ENCODE assay signal across 15 cellular contexts in genomic region chr2:102337481-102338386, GRCh38. TPM values are rescaled to one million over a fixed set of nuclear protein-coding genes. Genes with fewer than 3 reads are reported as not detected.
DNase-seq lines count a peak whose midpoint lies in the region; ATAC-seq and TF ChIP-seq lines count a peak whose summit lies in the region.
"Had no signal": no experiment of that assay in that cellular context is flagged by ENCODE, and none has a peak within 500 bp of the region (broad histone marks: within the 10 kb centered on the region; RNA-seq: fewer than 3 reads in every experiment).

No MANE protein-coding gene starts in this region.

- TF ChIP-seq POLR2A in heart left ventricle (IDR thresholded peaks at IDR 0.05) (no peak), thyroid gland (IDR thresholded peaks at IDR 0.05) (no peak)

- H3K4me3 ChIP-seq in heart left ventricle (peak overlapping the region in 2 of 12 donors; percentile 27 to 29), RWPE2 (ENCODE audit: severe bottlenecking) (no peak overlapping the region), fibroblast of mammary gland (ENCODE audit: control insufficient read depth, low read depth, low read length) (no peak overlapping the region), thyroid gland (replicated peaks in 1 of 3) (no peak overlapping the region)
- H3K4me3 ChIP-seq: colonic mucosa, stomach had no signal

- H3K9me3 ChIP-seq in heart left ventricle (no peaks in the 10 kb centered on the region), RWPE2 (ENCODE audit: severe bottlenecking) (no peaks in the 10 kb centered on the region), thyroid gland (no peaks in the 10 kb centered on the region)
- H3K9me3 ChIP-seq: colonic mucosa, stomach had no signal

- H3K27me3 ChIP-seq in heart left ventricle (no peaks in the 10 kb centered on the region), RWPE2 (ENCODE audit: insufficient read depth, poor library complexity, severe bottlenecking) (no peaks in the 10 kb centered on the region), thyroid gland (no peaks in the 10 kb centered on the region)
- H3K27me3 ChIP-seq: colonic mucosa, stomach had no signal

- H3K27ac ChIP-seq in heart left ventricle (peak overlapping the region in 9 of 12 donors; percentile 2 to 75 (median 31)), RWPE2 (ENCODE audit: poor library complexity, severe bottlenecking) (peak overlapping the region; percentile 56), thyroid gland (peak overlapping the region in 2 of 3 donors; percentile 68 to 80)
- H3K27ac ChIP-seq: colonic mucosa, VCaP had no signal

- intact Hi-C loops in heart left ventricle (cut with DNase I): loop anchor here in 3 of 10 donors (5.0 to 10.0 kb wide), 4 partner anchors 35 to 315 kb away; no protein-coding TSS in a partner anchor
- intact Hi-C loops in Right ventricle myocardium inferior (cut with DNase I): no loop called here
- intact Hi-C loops in thyroid gland (cut with DNase I): no loop called here

- H3K36me3 ChIP-seq in heart left ventricle: no peaks in the 10 kb centered on the region
- H3K36me3 ChIP-seq in RWPE2 (ENCODE audit: low read depth): no peaks in the 10 kb centered on the region
- no peaks in the 10 kb centered on the region for H3K36me3 ChIP-seq in thyroid gland
- H3K36me3 ChIP-seq: colonic mucosa, stomach had no signal

- H3K4me1 ChIP-seq in heart left ventricle (peaks cover 0 to 27% (median 9%) of the 10 kb centered on the region in 12 donors), RWPE2 (ENCODE audit: insufficient read depth, poor library complexity, severe bottlenecking) (peaks cover 19% of the 10 kb centered on the region), thyroid gland (peaks cover 13 to 26% of the 10 kb centered on the region in 2 donors)
- H3K4me1 ChIP-seq: colonic mucosa had no signal

- WGBS in heart left ventricle, 4 donors: 67 to 81% (median 75%) methylated on average over 3 of the region's 3 CpGs
- 86 to 95% methylated on average over 3 of the region's 3 CpGs for WGBS in thyroid gland, 2 donors

- DNase-seq in heart left ventricle: no peak
- no peak for DNase-seq in Right ventricle myocardium inferior (ENCODE audit: missing footprints)
- DNase-seq in RWPE2 (ENCODE audit: low spot score): no peak
- peak; percentile 60 for DNase-seq in fibroblast of mammary gland (ENCODE audit: low read depth)
- DNase-seq in thyroid gland: no peak
- no peak for DNase-seq in left lobe of liver (ENCODE audit: low spot score)
- no peak for DNase-seq in NCI-H1092 (lab: John Stamatoyannopoulos, UW)
- DNase-seq in D341Med (ENCODE audit: low spot score): no peak
- DNase-seq: colonic mucosa, NCI-H146, NCI-H446, stomach had no signal

- TF ChIP-seq CTCF in heart left ventricle (IDR thresholded peaks at IDR 0.05): peak in 1 of 12 donors; percentile 7
- TF ChIP-seq CTCF in RWPE2 (IDR thresholded peaks at IDR 0.05; ENCODE audit: poor library complexity, severe bottlenecking): no peak
- TF ChIP-seq CTCF in fibroblast of mammary gland (conservative IDR thresholded peaks at IDR 0.05; ENCODE audit: control insufficient read depth, insufficient read depth, low read depth, low read length): no peak
- TF ChIP-seq CTCF in thyroid gland (IDR thresholded peaks at IDR 0.05): no peak

- ATAC-seq in heart left ventricle (peak in 1 of 4 donors; percentile 35), Right ventricle myocardium inferior (no peak), RWPE2 (ENCODE audit: low read depth) (no peak), left lobe of liver (no peak)
- ATAC-seq: esophagus mucosa, SK-N-SH treated with all-trans-retinoic acid at 6 μM for 48 hours had no signal

RNA-seq across cellular contexts. Expression of gene IL18R1, which starts 17.9 kb away (rescaled TPM):
- total RNA-seq in heart left ventricle (1 to 10 TPM in 6 of 9 donors, under 1 TPM in 3; 0.50 to 4.3 (median 1.8) TPM), Right ventricle myocardium inferior (1.0 TPM), thyroid gland (1 to 10 TPM; 1.7 to 9.4 (median 3.0) TPM), left lobe of liver (7.6 TPM)
- 1 to 10 TPM; 1.1 to 3.4 TPM for polyA plus RNA-seq in heart left ventricle

RNA-seq across cellular contexts. Expression of gene IL1RL1, which starts 26.4 kb away (rescaled TPM):
- total RNA-seq in heart left ventricle (10 to 100 TPM in 2 of 9 donors, 1 to 10 TPM in 3, under 1 TPM in 4; 0.25 to 84.9 (median 1.6) TPM), Right ventricle myocardium inferior (1.7 TPM), thyroid gland (1 to 10 TPM; 1.0 to 5.0 (median 3.1) TPM), left lobe of liver (2.6 TPM)
- polyA plus RNA-seq in heart left ventricle: 10 to 100 TPM in 1 of 2 donors, 1 to 10 TPM in 1; 1.1 to 36.6 TPM
